ENCODE assay signal across 8 cellular contexts in genomic region chr19:44988896-44989563, GRCh38. TPM values are rescaled to one million over a fixed set of nuclear protein-coding genes. Genes with fewer than 3 reads are reported as not detected.
DNase-seq lines count a peak whose midpoint lies in the region; ATAC-seq and TF ChIP-seq lines count a peak whose summit lies in the region.

No MANE protein-coding gene starts in this region.

- H3K9me3 Mint-ChIP-seq in glutamatergic neuron (ENCODE audit: unreplicated experiment): peaks cover 12% of the 10 kb centered on the region

- H3K36me3 Mint-ChIP-seq in glutamatergic neuron (ENCODE audit: unreplicated experiment): no peaks in the 10 kb centered on the region

- no peaks in the 10 kb centered on the region for H3K27me3 Mint-ChIP-seq in glutamatergic neuron (ENCODE audit: unreplicated experiment)

- H3K27ac Mint-ChIP-seq in glutamatergic neuron (ENCODE audit: unreplicated experiment): peak overlapping the region; percentile 4

- no peak overlapping the region for H3K4me3 Mint-ChIP-seq in glutamatergic neuron (ENCODE audit: unreplicated experiment)

- DNase-seq in BJ (ENCODE audit: low read depth): no peak
- DNase-seq in H7: peak; percentile 92
- DNase-seq in RPMI8226: peak; percentile 69
- DNase-seq in activated naive CD4-positive, alpha-beta T cell (lab: John Stamatoyannopoulos, UW): peak in 3 of 4 experiments; percentile 17 to 54 (median 34)
- DNase-seq in glutamatergic neuron: peak; percentile 80
- DNase-seq in retina: peak; percentile 44

- peak; percentile 80 for TF ChIP-seq CTCF in BJ (IDR thresholded peaks at IDR 0.05; ENCODE audit: insufficient read depth, low read depth, low read length)
- peak; percentile 73 for TF ChIP-seq CTCF in glutamatergic neuron (IDR thresholded peaks at IDR 0.05; ENCODE audit: partially characterized antibody, unreplicated experiment)

- no peaks in the 10 kb centered on the region for H3K27me3 ChIP-seq in BJ (ENCODE audit: control insufficient read depth, insufficient read depth, low read length)
- no peaks in the 10 kb centered on the region for H3K27me3 ChIP-seq in H7 (ENCODE audit: control insufficient read depth, insufficient read depth, low read length)

- POLR2A ChIA-PET in BJ (lab: Charles Lee): no interaction called here

- H3K36me3 ChIP-seq in BJ (ENCODE audit: control insufficient read depth, insufficient read depth, low read length): peaks cover 34% of the 10 kb centered on the region
- peaks cover 16% of the 10 kb centered on the region for H3K36me3 ChIP-seq in H7 (replicated peaks; ENCODE audit: control insufficient read depth, insufficient read depth, low read length)

- CTCF ChIA-PET in BJ (lab: Yijun Ruan, JAX): interaction anchor here (0.6 to 2.8 kb wide), 13 partner anchors 10 to 348 kb away, joined by 3 to 18 read pairs (median 3); partner anchors contain the start of gene RELB

- no peaks in the 10 kb centered on the region for H3K4me1 Mint-ChIP-seq in glutamatergic neuron (ENCODE audit: low read depth, unreplicated experiment)

- no peak overlapping the region for H3K4me3 ChIP-seq in BJ (ENCODE audit: low read depth, low read length)
- H3K4me3 ChIP-seq in H7 (ENCODE audit: insufficient read depth, low read depth, low read length): no peak overlapping the region

- ATAC-seq in HG03045 (IDR thresholded peaks at IDR 0.05; ENCODE audit: unreplicated experiment) (no peak), HG03571 (IDR thresholded peaks at IDR 0.05; ENCODE audit: unreplicated experiment) (no peak)

RNA-seq across cellular contexts. Expression of gene RELB, which starts 12.2 kb away (rescaled TPM):
- polyA plus RNA-seq in BJ (2011; rRNA removed): 6.7 and 11.6 TPM in 2 replicates
- polyA minus RNA-seq in BJ (2011; rRNA and poly(A)+ RNA removed): 8.8 and 10.3 TPM in 2 replicates
- total RNA-seq in H7 (2014; rRNA removed; shearing (Covaris generic)): 2.7 and 4.1 TPM in 2 replicates
- 1.2 TPM for total RNA-seq in glutamatergic neuron (ENCODE audit: unreplicated experiment)

RNA-seq across cellular contexts. Expression of gene CLPTM1, which starts 33.9 kb away (rescaled TPM):
- 65.2 and 127 TPM in 2 replicates for polyA plus RNA-seq in BJ (2011; rRNA removed)
- 78.3 and 94.6 TPM in 2 replicates for polyA minus RNA-seq in BJ (2011; rRNA and poly(A)+ RNA removed)
- total RNA-seq in H7 (2014; rRNA removed; shearing (Covaris generic)): 38.5 and 64.1 TPM in 2 replicates
- total RNA-seq in glutamatergic neuron (ENCODE audit: unreplicated experiment): 102 TPM

RNA-seq across cellular contexts. Expression of gene APOC2, which starts 43.2 kb away (rescaled TPM):
- not detected in 2 replicates for polyA plus RNA-seq in BJ (2011; rRNA removed)
- polyA minus RNA-seq in BJ (2011; rRNA and poly(A)+ RNA removed): not detected in 2 replicates
- not detected in 2 replicates for total RNA-seq in H7 (2014; rRNA removed; shearing (Covaris generic))
- total RNA-seq in glutamatergic neuron (ENCODE audit: unreplicated experiment): not detected

RNA-seq across cellular contexts. Expression of gene APOC4, which starts 47.0 kb away (rescaled TPM):
- polyA plus RNA-seq in BJ (2011; rRNA removed): not detected in 2 replicates
- not detected in 2 replicates for polyA minus RNA-seq in BJ (2011; rRNA and poly(A)+ RNA removed)
- not detected in 2 replicates for total RNA-seq in H7 (2014; rRNA removed; shearing (Covaris generic))
- not detected for total RNA-seq in glutamatergic neuron (ENCODE audit: unreplicated experiment)

RNA-seq across cellular contexts. Expression of gene CLASRP, which starts 49.8 kb away (rescaled TPM):
- polyA plus RNA-seq in BJ (2011; rRNA removed): 13.6 and 15.9 TPM in 2 replicates
- polyA minus RNA-seq in BJ (2011; rRNA and poly(A)+ RNA removed): 11.3 and 11.9 TPM in 2 replicates
- 31.4 and 35.2 TPM in 2 replicates for total RNA-seq in H7 (2014; rRNA removed; shearing (Covaris generic))
- total RNA-seq in glutamatergic neuron (ENCODE audit: unreplicated experiment): 127 TPM
